In the genomic region with DNA sequence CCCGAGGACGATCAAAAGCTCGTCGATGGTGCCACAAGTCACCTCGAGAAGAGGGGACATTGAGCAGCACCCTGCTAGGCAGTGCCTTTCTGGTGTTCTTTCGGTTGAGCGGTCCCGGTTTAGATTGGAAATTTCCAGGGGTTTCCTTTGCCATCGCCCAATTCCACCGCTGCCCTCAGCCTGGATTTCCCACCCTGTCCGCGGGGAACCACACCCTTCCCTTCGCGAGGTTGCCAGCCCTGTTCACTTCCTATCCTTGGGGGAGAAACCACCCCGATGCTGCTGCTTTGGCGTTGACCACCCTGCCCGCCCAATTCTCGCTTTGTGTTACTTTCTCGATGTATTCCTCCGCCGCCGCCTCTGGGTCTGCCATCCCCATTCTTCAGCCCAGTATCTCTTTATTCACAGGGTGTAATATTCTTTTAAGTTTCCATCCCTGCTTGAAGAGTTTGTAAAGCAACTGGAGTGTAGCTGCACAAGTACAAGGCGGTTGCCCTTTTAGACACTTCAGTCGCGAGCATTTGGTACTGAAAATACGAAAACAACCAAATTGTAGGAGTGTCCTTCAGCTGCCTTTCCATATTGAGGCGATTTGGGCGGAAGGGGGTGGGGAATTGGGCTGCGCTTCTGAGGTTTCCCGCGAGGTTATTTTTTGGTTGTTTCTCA, we compare ENCODE assay signal across 8 cellular contexts. TPM values are rescaled to one million over a fixed set of nuclear protein-coding genes. Genes with fewer than 3 reads are reported as not detected.
DNase-seq lines count a peak whose midpoint lies in the region; ATAC-seq and TF ChIP-seq lines count a peak whose summit lies in the region.

No MANE protein-coding gene starts in this region.

- no CpG with 5 or more reads among the region's 31 CpGs for WGBS in neuronal stem cell (ENCODE audit: extremely low coverage in 2 of 2, insufficient read length in 2 of 2, insufficient replicate concordance in 1 of 2), 2 donors

- no peak overlapping the region for H2AK5ac ChIP-seq in neuronal stem cell (ENCODE audit: low read depth, low read length)

- no peak overlapping the region for H2AFZ ChIP-seq in neuronal stem cell (ENCODE audit: low read length)

- H3K4me1 ChIP-seq in foreskin keratinocyte (peaks cover 10% of the 10 kb centered on the region), neuronal stem cell (ENCODE audit: control insufficient read depth in 2 of 2, insufficient read depth in 1 of 2, low read depth in 1 of 2, low read length in 2 of 2) (no peaks in the 10 kb centered on the region), vagina (peaks cover 17% of the 10 kb centered on the region)

- TF ChIP-seq CTCF in AG10803 (conservative IDR thresholded peaks at IDR 0.05; ENCODE audit: low read length) (no peak), foreskin keratinocyte (conservative IDR thresholded peaks at IDR 0.05) (no peak), vagina (IDR thresholded peaks at IDR 0.05) (no peak)

- H2BK15ac ChIP-seq in neuronal stem cell (ENCODE audit: low read length): no peak overlapping the region

- H3K27ac ChIP-seq in foreskin keratinocyte (peak overlapping the region; percentile 96), neuronal stem cell (replicated peaks; ENCODE audit: low read length) (peak overlapping the region; percentile 56), vagina (peak overlapping the region; percentile 89)

- H3K27me3 ChIP-seq in foreskin keratinocyte (no peaks in the 10 kb centered on the region), neuronal stem cell (ENCODE audit: control insufficient read depth in 3 of 3, insufficient read depth in 3 of 3, low read depth in 1 of 3, low read length in 3 of 3) (no peaks in the 10 kb centered on the region), vagina (no peaks in the 10 kb centered on the region)

- intact Hi-C loops in vagina (cut with DNase I): no loop called here

- peaks cover 3 to 21% of the 10 kb centered on the region in 2 donors for H3K36me3 ChIP-seq in neuronal stem cell (replicated peaks in 1 of 2; ENCODE audit: control insufficient read depth in 2 of 2, insufficient read depth in 2 of 2, low read length in 2 of 2)
- no peaks in the 10 kb centered on the region for H3K36me3 ChIP-seq in vagina

- H3K4me2 ChIP-seq in neuronal stem cell (ENCODE audit: insufficient read depth, low read length, poor library complexity, severe bottlenecking): peak overlapping the region; percentile 11

- H3K23ac ChIP-seq in neuronal stem cell (ENCODE audit: low read depth, low read length, poor library complexity): no peak overlapping the region

- peaks cover 1% of the 10 kb centered on the region for H3K79me1 ChIP-seq in neuronal stem cell (ENCODE audit: low read depth, low read length)

- H3K14ac ChIP-seq in neuronal stem cell (ENCODE audit: low read length): no peak overlapping the region

- peak overlapping the region; percentile 48 for H3K18ac ChIP-seq in neuronal stem cell (ENCODE audit: low read length)

- no peak overlapping the region for H3K4ac ChIP-seq in neuronal stem cell (ENCODE audit: low read length)

- H3K9me3 ChIP-seq in neuronal stem cell (replicated peaks in 1 of 2; ENCODE audit: control insufficient read depth in 2 of 2, insufficient read depth in 1 of 2, low read depth in 1 of 2, low read length in 2 of 2) (no peaks in the 10 kb centered on the region), vagina (no peaks in the 10 kb centered on the region)

- TF ChIP-seq POLR2A in vagina (IDR thresholded peaks at IDR 0.05): no peak

- H3K4me3 ChIP-seq in AG10803 (ENCODE audit: low read length) (peak overlapping the region; percentile 93), neuronal stem cell (ENCODE audit: low read length in 2 of 2) (peak overlapping the region; percentile 66 to 100), vagina (peak overlapping the region; percentile 50 to 68)

- H2BK120ac ChIP-seq in neuronal stem cell (ENCODE audit: low read depth, low read length): no peak overlapping the region

- POLR2A ChIA-PET in HEK293T (lab: Yijun Ruan, JAX): interaction anchor here (1.1 to 4.6 kb wide), 7 partner anchors 11 to 251 kb away, joined by 3 to 41 read pairs (median 6); a partner anchor contains a TSS

- no peak overlapping the region for H4K8ac ChIP-seq in neuronal stem cell (ENCODE audit: low read depth, low read length)

- H2BK12ac ChIP-seq in neuronal stem cell (ENCODE audit: low read length): no peak overlapping the region

- ATAC-seq in foreskin keratinocyte: peak; percentile 19
- no peak for ATAC-seq in HG03196 (IDR thresholded peaks at IDR 0.05; ENCODE audit: unreplicated experiment)

- H2BK5ac ChIP-seq in neuronal stem cell (ENCODE audit: low read length): no peak overlapping the region

- peak; percentile 49 for DNase-seq in AG10803 (ENCODE audit: low read depth)
- peak; percentile 20 for DNase-seq in HEK293T (ENCODE audit: extremely low spot score)
- DNase-seq in activated gamma-delta T cell treated with anti-CD3 and anti-CD28 coated beads, Interleukin-2, amount 50 U/mL, for 16 hours (ENCODE audit: low read depth): peak; percentile 31
- peak in 1 of 2 donors; percentile 23 for DNase-seq in foreskin keratinocyte
- DNase-seq in neuronal stem cell (ENCODE audit: low spot score): peak; percentile 47
- DNase-seq in vagina (ENCODE audit: extremely low spot score in 2 of 2): no peak

- no peak overlapping the region for H4K91ac ChIP-seq in neuronal stem cell (ENCODE audit: low read depth, low read length, poor library complexity)

- CTCF ChIA-PET in HEK293T (lab: Yijun Ruan, JAX): no interaction called here

- H3K9ac ChIP-seq in neuronal stem cell (ENCODE audit: low read depth, low read length, poor library complexity): peak overlapping the region; percentile 85

TF ChIP-seq in HEK293T, 16 proteins besides CTCF, POLR2A, EP300 and RAD21:
- TF ChIP-seq BHLHE40 (IDR thresholded peaks at IDR 0.05; ENCODE audit: borderline replicate concordance): no peak
- TF ChIP-seq ELF4 (IDR thresholded peaks at IDR 0.05): no peak
- no peak for TF ChIP-seq LEF1 (IDR thresholded peaks at IDR 0.05; ENCODE audit: borderline replicate concordance)
- TF ChIP-seq SP1 (IDR thresholded peaks at IDR 0.05): no peak
- no peak for TF ChIP-seq FOXM1 (IDR thresholded peaks at IDR 0.05; ENCODE audit: borderline replicate concordance)
- no peak for TF ChIP-seq FOXA1 (IDR thresholded peaks at IDR 0.05)
- no peak for TF ChIP-seq ZNF384 (IDR thresholded peaks at IDR 0.05)
- no peak for TF ChIP-seq CTBP1 (IDR thresholded peaks at IDR 0.05; ENCODE audit: borderline replicate concordance)
- TF ChIP-seq TARDBP (IDR thresholded peaks at IDR 0.05): no peak
- TF ChIP-seq NFRKB (IDR thresholded peaks at IDR 0.05): no peak
- TF ChIP-seq SUZ12 (IDR thresholded peaks at IDR 0.05): no peak
- TF ChIP-seq ARNT (IDR thresholded peaks at IDR 0.05): no peak
- no peak for TF ChIP-seq FOXK2 (IDR thresholded peaks at IDR 0.05)
- no peak for TF ChIP-seq HDGF (IDR thresholded peaks at IDR 0.05; ENCODE audit: borderline replicate concordance)

TF ChIP-seq in PFSK-1, 5 proteins besides CTCF, POLR2A, EP300 and RAD21:
- TF ChIP-seq, protein P1, sequence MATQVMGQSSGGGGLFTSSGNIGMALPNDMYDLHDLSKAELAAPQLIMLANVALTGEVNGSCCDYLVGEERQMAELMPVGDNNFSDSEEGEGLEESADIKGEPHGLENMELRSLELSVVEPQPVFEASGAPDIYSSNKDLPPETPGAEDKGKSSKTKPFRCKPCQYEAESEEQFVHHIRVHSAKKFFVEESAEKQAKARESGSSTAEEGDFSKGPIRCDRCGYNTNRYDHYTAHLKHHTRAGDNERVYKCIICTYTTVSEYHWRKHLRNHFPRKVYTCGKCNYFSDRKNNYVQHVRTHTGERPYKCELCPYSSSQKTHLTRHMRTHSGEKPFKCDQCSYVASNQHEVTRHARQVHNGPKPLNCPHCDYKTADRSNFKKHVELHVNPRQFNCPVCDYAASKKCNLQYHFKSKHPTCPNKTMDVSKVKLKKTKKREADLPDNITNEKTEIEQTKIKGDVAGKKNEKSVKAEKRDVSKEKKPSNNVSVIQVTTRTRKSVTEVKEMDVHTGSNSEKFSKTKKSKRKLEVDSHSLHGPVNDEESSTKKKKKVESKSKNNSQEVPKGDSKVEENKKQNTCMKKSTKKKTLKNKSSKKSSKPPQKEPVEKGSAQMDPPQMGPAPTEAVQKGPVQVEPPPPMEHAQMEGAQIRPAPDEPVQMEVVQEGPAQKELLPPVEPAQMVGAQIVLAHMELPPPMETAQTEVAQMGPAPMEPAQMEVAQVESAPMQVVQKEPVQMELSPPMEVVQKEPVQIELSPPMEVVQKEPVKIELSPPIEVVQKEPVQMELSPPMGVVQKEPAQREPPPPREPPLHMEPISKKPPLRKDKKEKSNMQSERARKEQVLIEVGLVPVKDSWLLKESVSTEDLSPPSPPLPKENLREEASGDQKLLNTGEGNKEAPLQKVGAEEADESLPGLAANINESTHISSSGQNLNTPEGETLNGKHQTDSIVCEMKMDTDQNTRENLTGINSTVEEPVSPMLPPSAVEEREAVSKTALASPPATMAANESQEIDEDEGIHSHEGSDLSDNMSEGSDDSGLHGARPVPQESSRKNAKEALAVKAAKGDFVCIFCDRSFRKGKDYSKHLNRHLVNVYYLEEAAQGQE (IDR thresholded peaks at IDR 0.05; ENCODE audit: insufficient read depth in 1 of 2, low read depth in 2 of 2, low read length in 2 of 2): no peak
- no peak for TF ChIP-seq POLR2AphosphoS5 (IDR thresholded peaks at IDR 0.05; ENCODE audit: low read depth, low read length)
- TF ChIP-seq FOXP2 (optimal IDR thresholded peaks at IDR 0.05; ENCODE audit: borderline replicate concordance, extremely low read depth, extremely low read length, insufficient read depth): no peak
- no peak for TF ChIP-seq TAF1 (IDR thresholded peaks at IDR 0.05; ENCODE audit: borderline replicate concordance, insufficient read depth, low read length)
- peak; percentile 31; the same call in 1 of the 2 replicates for TF ChIP-seq SIN3A (IDR thresholded peaks at IDR 0.05; ENCODE audit: borderline replicate concordance, insufficient read depth, low read length)

RNA-seq across cellular contexts. Expression of a gene that starts 1.1 kb away (rescaled TPM):
- 75.9 TPM for polyA plus RNA-seq in PFSK-1 (2012; ENCODE audit: insufficient read length, low read depth)
- total RNA-seq in foreskin keratinocyte: 42.1 and 46.8 TPM in 2 replicates
- polyA plus RNA-seq in foreskin keratinocyte: 9.8 and 10.3 TPM in 2 replicates
- 80.0 TPM for polyA plus RNA-seq in neuronal stem cell (2013, experiment 1 of 2)
- polyA plus RNA-seq in neuronal stem cell (2013, experiment 2 of 2): 80.3 TPM
- 173 TPM for total RNA-seq in vagina

RNA-seq across cellular contexts. Expression of a gene that starts 44.3 kb away (rescaled TPM):
- 0.23 TPM for polyA plus RNA-seq in PFSK-1 (2012; ENCODE audit: insufficient read length, low read depth)
- 0.39 and 0.41 TPM in 2 replicates for total RNA-seq in foreskin keratinocyte
- 0.26 and 0.34 TPM in 2 replicates for polyA plus RNA-seq in foreskin keratinocyte
- 0.31 TPM for polyA plus RNA-seq in neuronal stem cell (2013, experiment 1 of 2)
- polyA plus RNA-seq in neuronal stem cell (2013, experiment 2 of 2): 0.22 TPM
- total RNA-seq in vagina: 9.1 TPM

Comparison
In these comparisons a context has a peak if more than half of its experiments do, and no peak if none do; other contexts are left out.
1. DNase-seq: peak in AG10803 (single experiment), HEK293T (single experiment), activated gamma-delta T cell treated with anti-CD3 and anti-CD28 coated beads, Interleukin-2, amount 50 U/mL, for 16 hours (single experiment) and neuronal stem cell (single experiment); none in vagina (0 of 2).
2. Peak in every context shown above with its lines, with median percentiles within 50 percentile points of each other: H3K4me3 ChIP-seq and H3K27ac ChIP-seq.